ENCODE assay signal across 22 cellular contexts in the genomic region with DNA sequence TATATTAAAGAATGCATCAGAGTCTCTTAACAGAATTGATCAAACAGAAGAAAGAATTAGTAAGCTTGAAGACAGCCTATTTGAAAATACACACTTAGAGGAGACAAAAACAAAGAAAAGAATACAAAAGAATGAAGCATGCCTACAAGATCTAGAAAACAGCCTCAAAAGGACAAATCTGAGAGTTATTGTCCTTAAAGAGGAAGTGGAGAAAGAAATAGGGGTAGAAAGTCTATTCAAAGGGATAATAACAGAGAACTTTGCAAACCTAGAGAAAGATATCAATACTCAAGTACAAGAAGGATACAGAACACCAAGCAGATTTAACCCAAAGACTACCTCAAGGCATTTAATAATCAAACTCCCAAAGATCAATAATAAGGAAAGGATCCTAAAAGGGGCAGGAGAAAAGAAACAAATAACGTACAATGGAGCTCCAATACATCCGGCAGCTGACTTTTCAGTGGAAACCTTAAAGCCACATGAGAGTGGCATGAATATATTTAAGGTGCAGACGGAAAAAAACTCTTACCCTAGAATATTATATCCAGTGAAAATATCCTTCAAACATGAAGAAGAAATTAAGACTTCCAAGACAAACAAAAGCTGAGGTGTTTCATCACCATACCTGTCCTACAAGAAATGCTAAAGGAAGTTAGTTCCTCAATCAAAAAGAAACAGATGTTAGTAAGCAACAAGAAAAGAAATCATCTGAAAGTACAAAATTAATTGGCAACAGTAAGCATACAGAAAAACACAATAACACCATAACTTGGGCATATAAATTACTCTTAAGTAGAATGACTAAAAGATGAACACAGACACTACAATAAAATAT.
"Had no signal": no experiment of that assay in that cellular context is flagged by ENCODE, and none has a peak within 500 bp of the region (broad histone marks: within the 10 kb centered on the region; RNA-seq: fewer than 3 reads in every experiment).

No MANE protein-coding gene starts in this region.

- H3K4me3 Mint-ChIP-seq: activated B cell treated with CpG ODN at 0.5 μM for 24 hours; activated CD4-positive, alpha-beta memory T cell treated with anti-CD3 and anti-CD28 coated beads for 36 hours; activated CD4-positive, alpha-beta T cell treated with anti-CD3 and anti-CD28 coated beads, Interleukin-2, amount 10 ng/mL, durations not matched to agents 7 days and 5 days; T-helper 17 cell had no signal

- H3K27me3 Mint-ChIP-seq: activated B cell treated with CpG ODN at 0.5 μM for 24 hours; activated CD4-positive, alpha-beta memory T cell treated with anti-CD3 and anti-CD28 coated beads for 36 hours; activated CD4-positive, alpha-beta T cell treated with anti-CD3 and anti-CD28 coated beads, Interleukin-2, amount 10 ng/mL, durations not matched to agents 7 days and 5 days; T-helper 17 cell had no signal

- ATAC-seq: T-helper 17 cell had no signal

- H3K27me3 ChIP-seq: adrenal gland had no signal

- H3K36me3 ChIP-seq: adrenal gland had no signal

- H3K27ac ChIP-seq: adrenal gland had no signal

- H3K9me3 Mint-ChIP-seq: activated B cell treated with CpG ODN at 0.5 μM for 24 hours had no signal

- H3K9me3 ChIP-seq: adrenal gland had no signal

- H3K4me3 ChIP-seq: adrenal gland had no signal

- H3K27ac Mint-ChIP-seq: activated B cell treated with CpG ODN at 0.5 μM for 24 hours; activated CD4-positive, alpha-beta memory T cell treated with anti-CD3 and anti-CD28 coated beads for 36 hours; activated CD4-positive, alpha-beta T cell treated with anti-CD3 and anti-CD28 coated beads, Interleukin-2, amount 10 ng/mL, durations not matched to agents 7 days and 5 days; activated T-helper 2 cell treated with anti-CD3 and anti-CD28 coated beads, Interferon-gamma antibody, Interleukin-2, Interleukin-4, amounts not matched to agents 10 μg/mL and 5 μg/mL and 100 μg/mL, durations not matched to agents 14 hours and 24 hours and 36 hours; T-helper 17 cell had no signal

- DNase-seq: activated B cell treated with CpG ODN at 0.5 μM for 24 hours; activated CD4-positive, alpha-beta memory T cell treated with anti-CD3 and anti-CD28 coated beads for 36 hours; activated CD4-positive, alpha-beta T cell treated with anti-CD3 and anti-CD28 coated beads for 1 hour; activated CD4-positive, alpha-beta T cell treated with anti-CD3 and anti-CD28 coated beads, Interleukin-2, amount 10 ng/mL, durations not matched to agents 7 days and 5 days; activated gamma-delta T cell treated with Interleukin-2 at 50 U/mL for 16 hours; activated naive CD4-positive, alpha-beta T cell treated with anti-CD3 and anti-CD28 coated beads, Interleukin-2, amount 50 U/mL, for 16 hours; activated T-cell treated with anti-CD3 and anti-CD28 coated beads for 4 hours; activated T-cell treated with anti-CD3 and anti-CD28 coated beads, Interleukin-2, amount 50 U/mL, for 48 hours; adrenal gland; anterior cingulate cortex; caudate nucleus; Karpas-422; NCI-H1105 treated with DMSO at 0.1 percent for 48 hours; NCI-H1436 treated with DMSO at 0.1 percent for 48 hours; NCI-H187; NCI-H2081; NCI-H446; NCI-H524; SIG-M5; T-helper 17 cell; T-helper 9 cell had no signal
